1 cellular context compared by ENCODE assay signal in genomic region chr2:122683018-122683417, GRCh38.
TF ChIP-seq lines count a peak whose summit lies in the region.

No MANE protein-coding gene starts in this region.

TF ChIP-seq in GM12878, 131 proteins besides CTCF, POLR2A, EP300 and RAD21 (continued from another document):
- no peak for TF ChIP-seq REST (IDR thresholded peaks at IDR 0.05; ENCODE audit: low read depth, low read length)
- no peak for TF ChIP-seq ZNF592 (IDR thresholded peaks at IDR 0.05)
- TF ChIP-seq ZNF274 (IDR thresholded peaks at IDR 0.05; ENCODE audit: insufficient read depth, insufficient read length), result no peak
